In the genomic region with DNA sequence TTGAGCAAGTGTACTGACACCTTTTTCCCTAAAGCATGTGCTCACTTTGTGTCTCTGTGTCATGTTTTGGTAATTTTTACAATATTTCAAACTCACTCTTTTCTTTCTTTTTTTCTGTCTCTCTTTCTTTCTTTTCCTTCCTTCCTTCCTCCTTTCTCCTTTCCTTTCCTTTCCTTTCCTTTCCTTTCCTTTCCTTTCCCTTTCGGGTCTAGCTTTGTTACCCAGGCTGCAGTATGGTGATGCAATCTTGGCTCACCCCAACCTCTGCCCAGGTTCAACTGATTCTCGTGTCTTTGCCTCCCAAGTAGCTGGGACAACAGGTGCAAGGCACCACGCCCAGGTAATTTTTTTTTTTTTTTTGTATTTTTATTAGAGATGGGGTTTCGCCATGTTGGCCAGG, we compare ENCODE assay signal across 6 cellular contexts.
"Had no signal": no experiment of that assay in that cellular context is flagged by ENCODE, and none has a peak within 500 bp of the region (broad histone marks: within the 10 kb centered on the region; RNA-seq: fewer than 3 reads in every experiment).

No MANE protein-coding gene starts in this region.

- H3K9ac ChIP-seq: GM23248 had no signal

- H3K4me3 ChIP-seq: GM23248, HAP-1 had no signal

- H3K27ac Mint-ChIP-seq: IgD-negative memory B cell had no signal

- DNase-seq: GM23248, GOT3, KG1 had no signal

- ATAC-seq: HCT116 had no signal

- H3K4me1 ChIP-seq: HAP-1 had no signal

- H3K36me3 ChIP-seq: HAP-1 had no signal

- H3K9me3 ChIP-seq: HAP-1 had no signal

- H3K4me3 Mint-ChIP-seq: IgD-negative memory B cell had no signal

- H3K27ac ChIP-seq: GM23248 had no signal
